ENCODE assay signal across 2 cellular contexts in genomic region chr2:43819489-43820163, GRCh38.
A peak's percentile ranks its signal among the peaks of the same experiment; 100 is the strongest.
TF ChIP-seq lines count a peak whose summit lies in the region.

No MANE protein-coding gene starts in this region.

TF ChIP-seq in liver, 16 proteins besides CTCF, POLR2A, EP300 and RAD21:
- TF ChIP-seq GABPA (IDR thresholded peaks at IDR 0.05 in 1 of 2, conservative IDR thresholded peaks at IDR 0.05 in 1 of 2) (no peak), REST (IDR thresholded peaks at IDR 0.05) (peak; percentile 93), HNF4A (conservative IDR thresholded peaks at IDR 0.05) (peak; percentile 24 to 36)
TF ChIP-seq in liver: peak in this region for 2.

TF ChIP-seq in HepG2, 621 proteins besides CTCF, POLR2A, EP300 and RAD21:
- no peak for TF ChIP-seq NCOA1 (CRISPR knock-in tag; IDR thresholded peaks at IDR 0.05)
- no peak for TF ChIP-seq ATF2 (CRISPR knock-in tag; IDR thresholded peaks at IDR 0.05)
